In genomic region chr6:126848119-126848518, GRCh38 we compare ENCODE assay signal across 30 cellular contexts.
"Had no signal": no experiment of that assay in that cellular context is flagged by ENCODE, and none has a peak within 500 bp of the region (broad histone marks: within the 10 kb centered on the region; RNA-seq: fewer than 3 reads in every experiment).

No MANE protein-coding gene starts in this region.

- H3K4me1 Mint-ChIP-seq: T-cell had no signal

- H3K27me3 ChIP-seq: MG63, SJCRH30 had no signal

- H3K36me3 Mint-ChIP-seq: T-cell had no signal

- H3K4me3 ChIP-seq: MG63, PC-9, SJCRH30, SK-N-MC had no signal

- H3K4me3 Mint-ChIP-seq: T-cell had no signal

- H3K36me3 ChIP-seq: MG63, SJCRH30 had no signal

- H3K4me1 ChIP-seq: SJCRH30 had no signal

- H3K27me3 Mint-ChIP-seq: T-cell had no signal

- H2AFZ ChIP-seq: PC-9 had no signal

- H3K9me3 ChIP-seq: MG63, SJCRH30 had no signal

- H3K4me2 ChIP-seq: PC-9 had no signal

- H3K27ac Mint-ChIP-seq: T-cell had no signal

- H3K27ac ChIP-seq: PC-9, RWPE1, SJCRH30, SK-N-MC had no signal

- H3K9me3 Mint-ChIP-seq: T-cell had no signal

- FAIRE-seq: RCC 7860 had no signal

- ATAC-seq: Panc1, Right ventricle myocardium inferior, SK-N-SH treated with all-trans-retinoic acid at 6 μM for 48 hours, T-cell had no signal

- DNase-seq: Kasumi-1, MG63, NCI-H1048, NCI-H1092 treated with DMSO at 0.1 percent for 48 hours, NCI-H1417, NCI-H1436, NCI-H146, NCI-H1694, NCI-H187 treated with DMSO at 0.1 percent for 48 hours, NCI-H2029, NCI-H2081, NCI-H2171 treated with DMSO at 0.1 percent for 48 hours, NCI-H2227 treated with DMSO at 0.1 percent for 48 hours, NCI-H345, NCI-H446, NCI-H510A treated with DMSO at 0.1 percent for 48 hours, NCI-H524 treated with DMSO at 0.1 percent for 48 hours, NCI-H526 treated with DMSO at 0.1 percent for 48 hours, NCI-H774, PC-9, SHP77, SIG-M5, SJCRH30, T-cell had no signal
